9 cellular contexts compared by ENCODE assay signal in genomic region chr12:12265035-12265434, GRCh38. TPM values are rescaled to one million over a fixed set of nuclear protein-coding genes. Genes with fewer than 3 reads are reported as not detected.
A peak's percentile ranks its signal among the peaks of the same experiment; 100 is the strongest.
DNase-seq lines count a peak whose midpoint lies in the region; ATAC-seq and TF ChIP-seq lines count a peak whose summit lies in the region.
"Had no signal": no experiment of that assay in that cellular context is flagged by ENCODE, and none has a peak within 500 bp of the region (broad histone marks: within the 10 kb centered on the region; RNA-seq: fewer than 3 reads in every experiment).

No MANE protein-coding gene starts in this region.

- H3K9me3 Mint-ChIP-seq in Calu3 (ENCODE audit: low read depth, unreplicated experiment): no peaks in the 10 kb centered on the region

- peak overlapping the region; percentile 92 for H3K4me3 Mint-ChIP-seq in Calu3 (ENCODE audit: low read depth, unreplicated experiment)

- H3K9me3 ChIP-seq in PC-9 (ENCODE audit: insufficient read depth, low read depth) (no peaks in the 10 kb centered on the region), fibroblast of lung (ENCODE audit: control insufficient read depth, insufficient read depth, low read depth, low read length) (no peaks in the 10 kb centered on the region), prostate gland (no peaks in the 10 kb centered on the region)
- H3K9me3 ChIP-seq: mucosa of descending colon had no signal

- intact Hi-C loops in Calu3 (cut with micrococcal nuclease; ENCODE audit: unreplicated experiment): loop anchor here (5.0 to 10.0 kb wide), 4 partner anchors 53 to 183 kb away; no protein-coding TSS in a partner anchor
- intact Hi-C loops in PC-9 (cut with micrococcal nuclease; ENCODE audit: unreplicated experiment): no loop called here
- intact Hi-C loops in prostate gland (cut with DNase I): loop anchor here (5.0 kb wide), 1 partner anchor 57 kb away; no protein-coding TSS in a partner anchor

- BruUV-seq in Calu3 (replicated peaks; lab: Mats Ljungman, UMichigan): TSS peak; percentile 34
- no TSS peak for BruUV-seq in PC-9 (replicated peaks; lab: Mats Ljungman, UMichigan)

- H4K20me1 ChIP-seq in PC-9 (ENCODE audit: insufficient read depth) (peaks cover 26% of the 10 kb centered on the region), fibroblast of lung (ENCODE audit: control insufficient read depth, extremely low read depth, insufficient read depth, low read length) (no peaks in the 10 kb centered on the region)

- H3K4me1 ChIP-seq in PC-9 (replicated peaks; ENCODE audit: insufficient read depth) (peaks cover 23% of the 10 kb centered on the region), fibroblast of lung (ENCODE audit: control insufficient read depth, extremely low read depth, insufficient read depth, low read length) (peaks cover 2% of the 10 kb centered on the region), prostate gland (replicated peaks) (no peaks in the 10 kb centered on the region)

- no peaks in the 10 kb centered on the region for H3K9me2 ChIP-seq in PC-9 (ENCODE audit: insufficient read depth)

- DNase-seq in Calu3 (no peak), PC-9 (no peak), fibroblast of lung (ENCODE audit: low read depth in 2 of 2) (no peak), prostate gland (ENCODE audit: low spot score) (no peak), NCI-H345 treated with DMSO at 0.1 percent for 48 hours (lab: John Stamatoyannopoulos, UW; ENCODE audit: unreplicated experiment) (no peak), C1 segment of cervical spinal cord (lab: John Stamatoyannopoulos, UW) (no peak), NCI-H510A (lab: John Stamatoyannopoulos, UW) (no peak)

- peak overlapping the region; percentile 97 for H3K27ac Mint-ChIP-seq in Calu3 (ENCODE audit: unreplicated experiment)

- TF ChIP-seq CTCF in Calu3 (IDR thresholded peaks at IDR 0.05; ENCODE audit: unreplicated experiment) (no peak), PC-9 (conservative IDR thresholded peaks at IDR 0.05) (no peak), fibroblast of lung (conservative IDR thresholded peaks at IDR 0.05 in 1 of 2, IDR thresholded peaks at IDR 0.05 in 1 of 2; ENCODE audit: low read depth in 1 of 2, low read length in 2 of 2) (no peak), prostate gland (IDR thresholded peaks at IDR 0.05) (no peak)

- no peak overlapping the region for H3K9ac ChIP-seq in fibroblast of lung (ENCODE audit: insufficient read depth, low read length)

- peak overlapping the region; percentile 93 for H3K4me2 ChIP-seq in PC-9
- peak overlapping the region; percentile 94 for H3K4me2 ChIP-seq in fibroblast of lung (ENCODE audit: extremely low read depth, insufficient read depth, low read length)

- H3K27ac ChIP-seq in PC-9 (0 out of 2 replicates have a peak overlapping the region, but pooled peaks have one; percentile 24), fibroblast of lung (ENCODE audit: insufficient read depth, low read length) (no peak overlapping the region), prostate gland (peak overlapping the region; percentile 98 to 99)

- ATAC-seq in GM18511 (IDR thresholded peaks at IDR 0.05; ENCODE audit: unreplicated experiment): no peak
- ATAC-seq: mucosa of descending colon had no signal

- peaks cover 67% of the 10 kb centered on the region for H3K79me2 ChIP-seq in PC-9 (ENCODE audit: low read depth)
- H3K79me2 ChIP-seq in fibroblast of lung (ENCODE audit: control insufficient read depth, insufficient read depth, low read length): peaks cover 51% of the 10 kb centered on the region

- peaks cover 19% of the 10 kb centered on the region for H3K4me1 Mint-ChIP-seq in Calu3 (ENCODE audit: low read depth, unreplicated experiment)

- 22% methylated on average over 3 of the region's 3 CpGs for WGBS in prostate gland

- POLR2A ChIA-PET in PC-9 (lab: Charles Lee; ENCODE audit: unreplicated experiment): interaction anchor here (0.7 kb wide), 1 partner anchor 148 kb away, joined by 5 read pairs; no protein-coding TSS in a partner anchor

- H3K27me3 ChIP-seq in PC-9 (ENCODE audit: insufficient read depth, low read depth) (no peaks in the 10 kb centered on the region), fibroblast of lung (ENCODE audit: control insufficient read depth, insufficient read depth, low read length) (no peaks in the 10 kb centered on the region), prostate gland (replicated peaks; ENCODE audit: insufficient read depth) (no peaks in the 10 kb centered on the region)

- H3K4me3 ChIP-seq in PC-9 (peak overlapping the region; percentile 77), fibroblast of lung (replicated peaks in 1 of 4; ENCODE audit: control extremely low read depth in 1 of 4, insufficient read depth in 1 of 4, low read depth in 3 of 4, low read length in 4 of 4) (peak overlapping the region; percentile 80 to 93 (median 86)), prostate gland (peak overlapping the region; percentile 69 to 86)

- CTCF ChIA-PET in Calu3 (lab: Charles Lee) (interaction anchor here (0.6 to 0.7 kb wide), 2 partner anchors 19 to 268 kb away, joined by 3 read pairs; no protein-coding TSS in a partner anchor), PC-9 (lab: Charles Lee) (interaction anchor here (0.6 kb wide), 2 partner anchors 39 to 194 kb away, joined by 3 read pairs; no protein-coding TSS in a partner anchor)

- H3K36me3 ChIP-seq in PC-9 (ENCODE audit: low read depth) (no peaks in the 10 kb centered on the region), fibroblast of lung (ENCODE audit: control insufficient read depth, insufficient read depth, low read length) (no peaks in the 10 kb centered on the region), prostate gland (no peaks in the 10 kb centered on the region)

- no peak for TF ChIP-seq POLR2A in prostate gland (IDR thresholded peaks at IDR 0.05)

- H3K27me3 Mint-ChIP-seq in Calu3 (ENCODE audit: unreplicated experiment): no peaks in the 10 kb centered on the region

- H2AFZ ChIP-seq in PC-9: no peak overlapping the region; the same call in 1 of the 2 replicates
- no peak overlapping the region for H2AFZ ChIP-seq in fibroblast of lung (ENCODE audit: low read length)

- peaks cover 32% of the 10 kb centered on the region for H3K36me3 Mint-ChIP-seq in Calu3 (ENCODE audit: insufficient read depth, unreplicated experiment)

- no peaks in the 10 kb centered on the region; the same call in 1 of the 2 replicates for H3F3A ChIP-seq in PC-9 (ENCODE audit: insufficient read depth, low read depth)

RNA-seq across cellular contexts. Expression of gene LRP6, which starts 1.8 kb away (rescaled TPM):
- total RNA-seq in Calu3 (2022): 64.7 and 74.8 TPM in 2 replicates
- total RNA-seq in PC-9 (2021): 45.5 and 60.0 TPM in 2 replicates
- 39.3 and 39.5 TPM in 2 replicates for total RNA-seq in fibroblast of lung
- 18.8 and 21.0 TPM in 2 replicates for polyA plus RNA-seq in fibroblast of lung
- 11.3 and 18.3 TPM in 2 replicates for polyA plus RNA-seq in fibroblast of lung (2012)
- polyA minus RNA-seq in fibroblast of lung (ENCODE audit: low replicate concordance): 64.0 and 140 TPM in 2 replicates
- total RNA-seq in prostate gland: 10 to 100 TPM; 23.0 to 34.7 TPM
